1 cellular context compared by ENCODE assay signal in genomic region chr15:63474810-63475316, GRCh38.
TF ChIP-seq lines count a peak whose summit lies in the region.

No MANE protein-coding gene starts in this region.

TF ChIP-seq in GM12878, 131 proteins besides CTCF, POLR2A, EP300 and RAD21 (continued from another document):
- TF ChIP-seq, protein P1, sequence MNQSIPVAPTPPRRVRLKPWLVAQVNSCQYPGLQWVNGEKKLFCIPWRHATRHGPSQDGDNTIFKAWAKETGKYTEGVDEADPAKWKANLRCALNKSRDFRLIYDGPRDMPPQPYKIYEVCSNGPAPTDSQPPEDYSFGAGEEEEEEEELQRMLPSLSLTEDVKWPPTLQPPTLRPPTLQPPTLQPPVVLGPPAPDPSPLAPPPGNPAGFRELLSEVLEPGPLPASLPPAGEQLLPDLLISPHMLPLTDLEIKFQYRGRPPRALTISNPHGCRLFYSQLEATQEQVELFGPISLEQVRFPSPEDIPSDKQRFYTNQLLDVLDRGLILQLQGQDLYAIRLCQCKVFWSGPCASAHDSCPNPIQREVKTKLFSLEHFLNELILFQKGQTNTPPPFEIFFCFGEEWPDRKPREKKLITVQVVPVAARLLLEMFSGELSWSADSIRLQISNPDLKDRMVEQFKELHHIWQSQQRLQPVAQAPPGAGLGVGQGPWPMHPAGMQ (IDR thresholded peaks at IDR 0.05; ENCODE audit: borderline replicate concordance), result no peak
- TF ChIP-seq STAT3 (IDR thresholded peaks at IDR 0.05; ENCODE audit: low read depth, low read length) (no peak), USF1 (IDR thresholded peaks at IDR 0.05; ENCODE audit: borderline replicate concordance, extremely low read length, insufficient read depth, low read depth, low read length) (no peak), FOXK2 (IDR thresholded peaks at IDR 0.05) (no peak; the same call in 1 of the 2 replicates), RCOR1 (conservative IDR thresholded peaks at IDR 0.05; ENCODE audit: low read depth, low read length) (peak; percentile 67), PAX8 (IDR thresholded peaks at IDR 0.05) (peak; percentile 85; the same call in 1 of the 2 replicates), MYB (IDR thresholded peaks at IDR 0.05; ENCODE audit: borderline replicate concordance, low read depth, low read length) (no peak)
- TF ChIP-seq, protein P2, sequence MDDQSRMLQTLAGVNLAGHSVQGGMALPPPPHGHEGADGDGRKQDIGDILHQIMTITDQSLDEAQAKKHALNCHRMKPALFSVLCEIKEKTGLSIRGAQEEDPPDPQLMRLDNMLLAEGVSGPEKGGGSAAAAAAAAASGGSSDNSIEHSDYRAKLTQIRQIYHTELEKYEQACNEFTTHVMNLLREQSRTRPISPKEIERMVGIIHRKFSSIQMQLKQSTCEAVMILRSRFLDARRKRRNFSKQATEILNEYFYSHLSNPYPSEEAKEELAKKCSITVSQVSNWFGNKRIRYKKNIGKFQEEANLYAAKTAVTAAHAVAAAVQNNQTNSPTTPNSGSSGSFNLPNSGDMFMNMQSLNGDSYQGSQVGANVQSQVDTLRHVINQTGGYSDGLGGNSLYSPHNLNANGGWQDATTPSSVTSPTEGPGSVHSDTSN (IDR thresholded peaks at IDR 0.05; ENCODE audit: insufficient replicate concordance, low read depth, low read length), result peak; percentile 90
